ENCODE assay signal across 30 cellular contexts in genomic region chr22:19082101-19082500, GRCh38. TPM values are rescaled to one million over a fixed set of nuclear protein-coding genes. Genes with fewer than 3 reads are reported as not detected.
"Had no signal": no experiment of that assay in that cellular context is flagged by ENCODE, and none has a peak within 500 bp of the region (broad histone marks: within the 10 kb centered on the region; RNA-seq: fewer than 3 reads in every experiment).

No MANE protein-coding gene starts in this region.

- H3K27ac ChIP-seq: coronary artery, esophagus muscularis mucosa, foreskin keratinocyte, gastroesophageal sphincter, heart right ventricle, lower lobe of right lung, pancreas, sigmoid colon, spleen, thoracic aorta, transverse colon, vagina had no signal

- DNase-seq: dermis blood vessel endothelial cell; effector memory CD4-positive, alpha-beta T cell; foreskin keratinocyte; heart right ventricle; hippocampal formation; left colon; left ventricle myocardium superior; lower lobe of right lung; stimulated activated CD4-positive, alpha-beta T cell treated with anti-CD3 and anti-CD28 coated beads, Interleukin-15, amount 100 ng/mL, for 24 hours; stimulated activated CD4-positive, alpha-beta T cell treated with anti-CD3 and anti-CD28 coated beads, Interleukin-2, amount 100 ng/mL, for 48 hours; stimulated activated naive B cell treated with anti-CD40 and anti-IgM and Interleukin-4, amounts not matched to agents 10 μg/mL and 1 μg/mL and 100 μg/mL, for 72 hours; transverse colon had no signal

- ATAC-seq: foreskin keratinocyte; gastroesophageal sphincter; left colon; left ventricle myocardium superior; lower lobe of right lung; natural killer cell treated with Interleukin-12 subunit alpha and Interleukin-12 subunit beta and Interleukin-15 and Interleukin-18, amount 100 ng/mL, for 72 hours; pancreas; stimulated activated naive B cell treated with anti-CD40 and anti-IgM and Interleukin-4, amounts not matched to agents 10 μg/mL and 1 μg/mL and 100 μg/mL, for 72 hours had no signal

- H3K9me3 ChIP-seq: esophagus muscularis mucosa, gastroesophageal sphincter, heart right ventricle, lower lobe of right lung, neutrophil, pancreas, sigmoid colon, spleen, thoracic aorta, transverse colon, vagina had no signal

- H3K36me3 ChIP-seq: pancreas, transverse colon had no signal

- H3K4me3 ChIP-seq: coronary artery, esophagus muscularis mucosa, gastroesophageal sphincter, heart right ventricle, lower lobe of right lung, pancreas, sigmoid colon, spleen, thoracic aorta, transverse colon, vagina had no signal

- H3K27me3 ChIP-seq: esophagus muscularis mucosa, foreskin keratinocyte, gastroesophageal sphincter, heart right ventricle, neutrophil, pancreas, sigmoid colon, spleen, transverse colon, vagina had no signal

- H3K4me1 ChIP-seq: foreskin keratinocyte, lower lobe of right lung had no signal

RNA-seq across cellular contexts. Expression of gene TSSK2, which starts 49.0 kb away (rescaled TPM):
- total RNA-seq: dermis blood vessel endothelial cell, endothelial cell of umbilical vein, epithelial cell of proximal tubule, esophagus muscularis mucosa, fibroblast of lung, foreskin keratinocyte, kidney epithelial cell, left colon, left ventricle myocardium superior, lower lobe of right lung, neural crest cell, progenitor cell of endocrine pancreas, sigmoid colon, skeletal muscle tissue, spleen, thoracic aorta, transverse colon, ureter, vagina had no signal
